ENCODE assay signal across 9 cellular contexts in the genomic region with DNA sequence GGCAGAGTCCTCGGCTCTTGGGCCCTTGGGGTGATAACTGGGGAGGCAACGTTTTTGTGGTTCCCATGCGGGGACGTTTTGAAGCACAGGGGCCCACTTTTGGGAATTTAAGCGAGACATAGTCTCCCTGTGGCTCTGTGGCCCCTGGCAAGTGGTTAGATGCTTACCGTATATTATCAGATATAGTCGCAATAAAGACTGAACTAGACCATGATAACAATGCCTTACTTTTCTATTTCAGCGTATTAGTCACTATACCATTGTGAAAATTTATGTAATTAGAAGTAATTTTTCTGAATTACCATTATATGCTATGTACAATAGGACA. TPM values are rescaled to one million over a fixed set of nuclear protein-coding genes. Genes with fewer than 3 reads are reported as not detected.
A peak's percentile ranks its signal among the peaks of the same experiment; 100 is the strongest.
DNase-seq lines count a peak whose midpoint lies in the region; ATAC-seq and TF ChIP-seq lines count a peak whose summit lies in the region.
"Had no signal": no experiment of that assay in that cellular context is flagged by ENCODE, and none has a peak within 500 bp of the region (broad histone marks: within the 10 kb centered on the region; RNA-seq: fewer than 3 reads in every experiment).

No MANE protein-coding gene starts in this region.

- H3K27ac Mint-ChIP-seq in Calu3 (ENCODE audit: unreplicated experiment) = no peak overlapping the region

- no peaks in the 10 kb centered on the region for H3K4me1 Mint-ChIP-seq in Calu3 (ENCODE audit: low read depth, unreplicated experiment)

- peak overlapping the region; percentile 58 for H3K4me2 ChIP-seq in neural cell (ENCODE audit: low read length)

- H3K4me3 ChIP-seq in choroid plexus epithelial cell (ENCODE audit: low read depth, low read length) (peak overlapping the region; percentile 79), neural cell (ENCODE audit: low read length) (peak overlapping the region; percentile 68)

- H3K4me3 Mint-ChIP-seq in Calu3 (ENCODE audit: low read depth, unreplicated experiment) = peak overlapping the region; percentile 75

- no peaks in the 10 kb centered on the region for H3K79me2 ChIP-seq in neural cell (replicated peaks; ENCODE audit: insufficient read depth, low read length)

- peak; percentile 12 for ATAC-seq in HG03575 (IDR thresholded peaks at IDR 0.05; ENCODE audit: extremely low read depth, insufficient number of reproducible peaks, low FRiP score, unreplicated experiment)
- no peak for ATAC-seq in GM18505 (IDR thresholded peaks at IDR 0.05; ENCODE audit: unreplicated experiment)
- no peak for ATAC-seq in HG03097 (IDR thresholded peaks at IDR 0.05; ENCODE audit: low FRiP score, unreplicated experiment)

- no peaks in the 10 kb centered on the region for H3K9me3 ChIP-seq in neural cell (ENCODE audit: low read length)

- CTCF ChIA-PET in Calu3 (lab: Charles Lee) = interaction anchor here (1.2 kb wide), 1 partner anchor 15 kb away, joined by 5 read pairs; no protein-coding TSS in a partner anchor

- peaks cover 15% of the 10 kb centered on the region for H3K36me3 Mint-ChIP-seq in Calu3 (ENCODE audit: insufficient read depth, unreplicated experiment)

- intact Hi-C loops in Calu3 (cut with micrococcal nuclease; ENCODE audit: unreplicated experiment) = no loop called here

- H4K20me1 ChIP-seq in neural cell (ENCODE audit: insufficient read depth) = no peaks in the 10 kb centered on the region

- peak; percentile 13 for TF ChIP-seq EP300 in neural cell (conservative IDR thresholded peaks at IDR 0.05; ENCODE audit: poor library complexity, severe bottlenecking)

- DNase-seq in Calu3 = no peak
- no peak for DNase-seq in choroid plexus epithelial cell (ENCODE audit: low read depth)
- no peak for DNase-seq in NCI-H345 (lab: John Stamatoyannopoulos, UW)
- no peak for DNase-seq in NCI-H2227 (lab: John Stamatoyannopoulos, UW; ENCODE audit: unreplicated experiment)

- no peak overlapping the region for H3K27ac ChIP-seq in neural cell (ENCODE audit: low read length)

- H3K9me2 ChIP-seq in neural cell (ENCODE audit: insufficient read depth, low read length) = no peaks in the 10 kb centered on the region

- no peak for TF ChIP-seq RAD21 in neural cell (conservative IDR thresholded peaks at IDR 0.05)

- TF ChIP-seq CTCF in Calu3 (IDR thresholded peaks at IDR 0.05; ENCODE audit: unreplicated experiment) = no peak
- no peak for TF ChIP-seq CTCF in choroid plexus epithelial cell (conservative IDR thresholded peaks at IDR 0.05; ENCODE audit: low read depth, low read length)
- TF ChIP-seq CTCF in neural cell (IDR thresholded peaks at IDR 0.05; ENCODE audit: poor library complexity, severe bottlenecking) = no peak

- TF ChIP-seq POLR2A in GM18505 (IDR thresholded peaks at IDR 0.05; ENCODE audit: borderline replicate concordance, extremely low read depth, insufficient read depth, insufficient read length) = no peak

- no TSS peak for BruUV-seq in Calu3 (replicated peaks; lab: Mats Ljungman, UMichigan)

- no peaks in the 10 kb centered on the region for H3K9me3 Mint-ChIP-seq in Calu3 (ENCODE audit: low read depth, unreplicated experiment)

- H3F3A ChIP-seq in neural cell (ENCODE audit: insufficient read depth, low read length, poor library complexity, severe bottlenecking) = no peaks in the 10 kb centered on the region

- no peaks in the 10 kb centered on the region for H3K36me3 ChIP-seq in neural cell (ENCODE audit: insufficient read depth, low read length)

- H3K27me3 Mint-ChIP-seq in Calu3 (ENCODE audit: unreplicated experiment) = peaks cover 31% of the 10 kb centered on the region

- peak overlapping the region; percentile 69 for H2AFZ ChIP-seq in neural cell (ENCODE audit: low read depth, low read length)

- H3K9ac ChIP-seq in neural cell (ENCODE audit: low read length) = peak overlapping the region; percentile 60

- peaks cover 9% of the 10 kb centered on the region for H3K27me3 ChIP-seq in neural cell (ENCODE audit: insufficient read depth, low read depth, low read length)

TF ChIP-seq in neural cell, 6 proteins besides CTCF, POLR2A, EP300 and RAD21:
- TF ChIP-seq POLR2AphosphoS5 (IDR thresholded peaks at IDR 0.05) (no peak), EZH2 (IDR thresholded peaks at IDR 0.05; ENCODE audit: borderline replicate concordance, insufficient read depth, low read length, poor library complexity, severe bottlenecking) (no peak)
- TF ChIP-seq, protein P1, sequence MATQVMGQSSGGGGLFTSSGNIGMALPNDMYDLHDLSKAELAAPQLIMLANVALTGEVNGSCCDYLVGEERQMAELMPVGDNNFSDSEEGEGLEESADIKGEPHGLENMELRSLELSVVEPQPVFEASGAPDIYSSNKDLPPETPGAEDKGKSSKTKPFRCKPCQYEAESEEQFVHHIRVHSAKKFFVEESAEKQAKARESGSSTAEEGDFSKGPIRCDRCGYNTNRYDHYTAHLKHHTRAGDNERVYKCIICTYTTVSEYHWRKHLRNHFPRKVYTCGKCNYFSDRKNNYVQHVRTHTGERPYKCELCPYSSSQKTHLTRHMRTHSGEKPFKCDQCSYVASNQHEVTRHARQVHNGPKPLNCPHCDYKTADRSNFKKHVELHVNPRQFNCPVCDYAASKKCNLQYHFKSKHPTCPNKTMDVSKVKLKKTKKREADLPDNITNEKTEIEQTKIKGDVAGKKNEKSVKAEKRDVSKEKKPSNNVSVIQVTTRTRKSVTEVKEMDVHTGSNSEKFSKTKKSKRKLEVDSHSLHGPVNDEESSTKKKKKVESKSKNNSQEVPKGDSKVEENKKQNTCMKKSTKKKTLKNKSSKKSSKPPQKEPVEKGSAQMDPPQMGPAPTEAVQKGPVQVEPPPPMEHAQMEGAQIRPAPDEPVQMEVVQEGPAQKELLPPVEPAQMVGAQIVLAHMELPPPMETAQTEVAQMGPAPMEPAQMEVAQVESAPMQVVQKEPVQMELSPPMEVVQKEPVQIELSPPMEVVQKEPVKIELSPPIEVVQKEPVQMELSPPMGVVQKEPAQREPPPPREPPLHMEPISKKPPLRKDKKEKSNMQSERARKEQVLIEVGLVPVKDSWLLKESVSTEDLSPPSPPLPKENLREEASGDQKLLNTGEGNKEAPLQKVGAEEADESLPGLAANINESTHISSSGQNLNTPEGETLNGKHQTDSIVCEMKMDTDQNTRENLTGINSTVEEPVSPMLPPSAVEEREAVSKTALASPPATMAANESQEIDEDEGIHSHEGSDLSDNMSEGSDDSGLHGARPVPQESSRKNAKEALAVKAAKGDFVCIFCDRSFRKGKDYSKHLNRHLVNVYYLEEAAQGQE (IDR thresholded peaks at IDR 0.05; ENCODE audit: borderline replicate concordance) = no peak

RNA-seq across cellular contexts. Expression of a gene that starts 0.5 kb away (rescaled TPM):
- 25.4 and 25.7 TPM in 2 replicates for total RNA-seq in Calu3 (2022)
- polyA plus RNA-seq in neural cell = 43.3 and 46.0 TPM in 2 replicates
- polyA minus RNA-seq in neural cell = 29.2 and 37.6 TPM in 2 replicates

RNA-seq across cellular contexts. Expression of a gene that starts 53.3 kb away (rescaled TPM):
- total RNA-seq in Calu3 (2022) = 0.24 and 0.42 TPM in 2 replicates
- polyA plus RNA-seq in neural cell = 0.16 and 0.32 TPM in 2 replicates
- polyA minus RNA-seq in neural cell = 0.23 TPM in 1 of 2 replicates, not detected in the other
- total RNA-seq: RPMI7951 had no signal
